ENCODE assay signal across 1 cellular context in genomic region chr7:152127229-152127628, GRCh38.
TF ChIP-seq lines count a peak whose summit lies in the region.

No MANE protein-coding gene starts in this region.

TF ChIP-seq in K562, 482 proteins besides CTCF, POLR2A, EP300 and RAD21:
- TF ChIP-seq ZNF75A (CRISPR knock-in tag; IDR thresholded peaks at IDR 0.05) = peak; percentile 91
- TF ChIP-seq RBM22 (IDR thresholded peaks at IDR 0.05; ENCODE audit: low read depth, low read length, poor library complexity, severe bottlenecking) = peak; percentile 85
- peak; percentile 29; the same call in 1 of the 2 replicates for TF ChIP-seq SMAD4 (CRISPR knock-in tag; conservative IDR thresholded peaks at IDR 0.05)
- no peak for TF ChIP-seq SRF (CRISPR knock-in tag; IDR thresholded peaks at IDR 0.05)
- no peak for TF ChIP-seq ZNF224 (CRISPR knock-in tag; IDR thresholded peaks at IDR 0.05)
- TF ChIP-seq YBX1 (IDR thresholded peaks at IDR 0.05) = no peak
- no peak for TF ChIP-seq FUS (optimal IDR thresholded peaks at IDR 0.05; ENCODE audit: low read depth, low read length)
- TF ChIP-seq ZNF121 (CRISPR knock-in tag; conservative IDR thresholded peaks at IDR 0.05) = no peak
- TF ChIP-seq POLR2G (IDR thresholded peaks at IDR 0.05; ENCODE audit: low read depth, low read length) = peak; percentile 66
- TF ChIP-seq CEBPZ (IDR thresholded peaks at IDR 0.05; ENCODE audit: borderline replicate concordance, low read depth, low read length) = no peak
- TF ChIP-seq MCM5 (IDR thresholded peaks at IDR 0.05; ENCODE audit: low read depth) = no peak
- TF ChIP-seq PTTG1 (tag; IDR thresholded peaks at IDR 0.05; ENCODE audit: low read depth) = no peak
- no peak for TF ChIP-seq ZNF717 (CRISPR knock-in tag; IDR thresholded peaks at IDR 0.05)
